In the genomic region with DNA sequence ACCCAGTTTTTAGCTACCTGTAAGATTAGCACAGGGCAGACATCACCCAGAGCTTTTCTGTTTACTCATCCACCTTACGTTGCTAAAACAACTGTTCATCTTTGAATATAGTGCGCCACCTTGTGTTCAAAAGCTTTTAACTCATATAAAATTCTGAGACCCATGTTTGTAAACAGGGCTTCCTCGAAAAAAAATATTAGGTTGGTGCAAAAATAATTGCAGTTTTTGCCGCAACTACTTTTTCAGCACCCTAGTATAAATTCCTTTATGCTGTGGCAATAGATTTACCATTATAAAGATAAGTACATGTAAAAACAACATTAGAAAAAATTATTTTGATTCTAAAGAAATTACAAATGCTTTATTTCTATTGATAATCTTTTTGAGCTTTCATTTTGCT, we compare ENCODE assay signal across 7 cellular contexts.
DNase-seq lines count a peak whose midpoint lies in the region; ATAC-seq and TF ChIP-seq lines count a peak whose summit lies in the region.

No MANE protein-coding gene starts in this region.

- TF ChIP-seq CTCF in psoas muscle (IDR thresholded peaks at IDR 0.05), result peak; percentile 74

- no peaks in the 10 kb centered on the region for H3K9me3 ChIP-seq in psoas muscle

- no peaks in the 10 kb centered on the region for H3K4me1 ChIP-seq in psoas muscle

- H3K36me3 ChIP-seq in psoas muscle (ENCODE audit: insufficient read depth in 1 of 2, low read depth in 1 of 2), result peaks cover 0 to 7% of the 10 kb centered on the region in 2 donors

- DNase-seq in DMS79 (lab: John Stamatoyannopoulos, UW) (peak; percentile 17), GM19238 (ENCODE audit: insufficient read length, low spot score) (peak; percentile 9), NCI-H2196 treated with DMSO at 0.1 percent for 48 hours (lab: John Stamatoyannopoulos, UW; ENCODE audit: unreplicated experiment) (peak; percentile 13), glomerular visceral epithelial cell (ENCODE audit: extremely low spot score) (peak; percentile 75), psoas muscle (no peak)

- H3K4me3 ChIP-seq in psoas muscle, result no peak overlapping the region

- ATAC-seq in HG03196 (IDR thresholded peaks at IDR 0.05; ENCODE audit: unreplicated experiment) (peak; percentile 72), psoas muscle (peak; percentile 51 to 88 (median 80))
- ATAC-seq in activated CD4-positive, CD25-positive, alpha-beta regulatory T cell treated with anti-CD3 and anti-CD28 coated beads, Interleukin-2, amount 50 U/mL, for 24 hours, result peak; percentile 71 to 81

- no peak overlapping the region for H3K27ac ChIP-seq in psoas muscle

- 11 to 19% (median 13%) methylated on average over 4 of the region's 4 CpGs for WGBS in psoas muscle, 3 donors

- intact Hi-C loops in psoas muscle (cut with DNase I), result loop anchor here (2.0 to 10.0 kb wide), 4 partner anchors 568 to 885 kb away; no protein-coding TSS in a partner anchor

- H3K27me3 ChIP-seq in psoas muscle (ENCODE audit: insufficient read depth in 3 of 3, low read length in 2 of 3), result no peaks in the 10 kb centered on the region

Comparison
In these comparisons a context has a peak if more than half of its experiments do, and no peak if none do; other contexts are left out.
1. DNase-seq: peak in DMS79 (single experiment), GM19238 (single experiment), NCI-H2196 treated with DMSO at 0.1 percent for 48 hours (single experiment) and glomerular visceral epithelial cell (single experiment); none in psoas muscle (0 of 2).
2. Peak in every context shown above with its lines, with median percentiles within 50 percentile points of each other: ATAC-seq.